Comparison of ENCODE assay signal across 18 cellular contexts in the genomic region with DNA sequence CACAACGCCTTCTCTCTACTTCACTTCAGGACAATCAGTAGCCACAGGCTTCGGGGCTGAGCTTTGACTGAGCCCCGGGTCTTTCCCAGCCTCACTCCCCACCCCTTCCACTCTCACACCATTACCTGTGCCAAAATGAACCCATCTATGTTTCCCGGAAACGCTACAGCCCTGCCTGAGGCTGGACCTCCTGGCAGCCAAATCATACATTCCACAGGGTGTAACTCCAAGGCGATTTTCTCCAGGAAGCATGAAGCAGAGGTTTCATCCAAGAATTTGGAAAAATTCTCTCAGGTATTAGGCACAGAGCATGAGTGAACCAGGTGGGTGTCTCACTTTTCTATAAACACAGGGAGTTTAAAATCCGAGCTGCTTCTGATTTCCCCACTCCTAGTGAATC.
"Had no signal": no experiment of that assay in that cellular context is flagged by ENCODE, and none has a peak within 500 bp of the region (broad histone marks: within the 10 kb centered on the region; RNA-seq: fewer than 3 reads in every experiment).

No MANE protein-coding gene starts in this region.

- H3K4me3 ChIP-seq: lower lobe of right lung, tibial artery had no signal

- FAIRE-seq: endometrium had no signal

- DNase-seq: activated CD4-positive, alpha-beta T cell treated with anti-CD3 and anti-CD28 coated beads, Interleukin-2, amount 50 U/mL, for 48 hours; activated CD4-positive, CD25-positive, alpha-beta regulatory T cell treated with anti-CD3 and anti-CD28 coated beads, Interleukin-2, amount 50 U/mL, for 72 hours; activated naive CD4-positive, alpha-beta T cell treated with Interleukin-2 at 50 U/mL for 16 hours; aorta; glutamatergic neuron; hypothalamus; kidney glomerular epithelial cell; lower lobe of right lung; midbrain; stimulated activated CD4-positive, alpha-beta T cell treated with anti-CD3 and anti-CD28 coated beads, Interleukin-15, amount 100 ng/mL, for 24 hours; stimulated activated CD4-positive, alpha-beta T cell treated with anti-CD3 and anti-CD28 coated beads, Interleukin-4, amount 100 ng/mL, for 1 hour; stimulated activated naive B cell treated with anti-CD40 and anti-IgM and Interleukin-4, amounts not matched to agents 10 μg/mL and 1 μg/mL and 100 μg/mL, for 72 hours; T-helper 1 cell; T1000; tibial artery had no signal

- H3K27me3 ChIP-seq: tibial artery had no signal

- ATAC-seq: activated T-helper 17 cell treated with anti-CD3 and anti-CD28 coated beads, Interleukin-2, amount 50 U/mL, for 72 hours; esophagus mucosa; lower lobe of right lung; stimulated activated naive B cell treated with anti-CD40 and anti-IgM and Interleukin-4, amounts not matched to agents 10 μg/mL and 1 μg/mL and 100 μg/mL, for 72 hours had no signal

- H3K9me3 ChIP-seq: lower lobe of right lung, tibial artery had no signal
